In genomic region chr16:13970708-13971422, GRCh38 we compare ENCODE assay signal across 24 cellular contexts.
"Had no signal": no experiment of that assay in that cellular context is flagged by ENCODE, and none has a peak within 500 bp of the region (broad histone marks: within the 10 kb centered on the region; RNA-seq: fewer than 3 reads in every experiment).

No MANE protein-coding gene starts in this region.

- H3K9me3 Mint-ChIP-seq: activated CD4-positive, alpha-beta memory T cell treated with anti-CD3 and anti-CD28 coated beads for 36 hours; activated T-helper 1 cell treated with anti-CD3 and anti-CD28 coated beads, Interleukin-12 subunit alpha, Interleukin-12 subunit beta, Interleukin-2, Interleukin-4 antibody, amounts not matched to agents 30 ng/mL and 10 ng/mL and 1 ng/mL, durations not matched to agents 14 hours and 24 hours and 36 hours had no signal

- H3K27ac Mint-ChIP-seq: activated CD4-positive, alpha-beta memory T cell treated with anti-CD3 and anti-CD28 coated beads for 36 hours; activated CD4-positive, alpha-beta T cell treated with anti-CD3 and anti-CD28 coated beads, Interleukin-2, amount 10 ng/mL, durations not matched to agents 7 days and 5 days; activated T-helper 1 cell treated with anti-CD3 and anti-CD28 coated beads, Interleukin-12 subunit alpha, Interleukin-12 subunit beta, Interleukin-2, Interleukin-4 antibody, amounts not matched to agents 30 ng/mL and 10 ng/mL and 1 ng/mL, durations not matched to agents 14 hours and 24 hours and 36 hours; T-helper 17 cell; WTC11 had no signal

- H3K27ac ChIP-seq: breast epithelium had no signal

- H3K4me3 Mint-ChIP-seq: activated CD4-positive, alpha-beta memory T cell treated with anti-CD3 and anti-CD28 coated beads for 36 hours; activated CD4-positive, alpha-beta T cell treated with anti-CD3 and anti-CD28 coated beads, Interleukin-2, amount 10 ng/mL, durations not matched to agents 7 days and 5 days; activated T-helper 1 cell treated with anti-CD3 and anti-CD28 coated beads, Interleukin-12 subunit alpha, Interleukin-12 subunit beta, Interleukin-2, Interleukin-4 antibody, amounts not matched to agents 30 ng/mL and 10 ng/mL and 1 ng/mL, durations not matched to agents 14 hours and 24 hours and 36 hours; T-helper 17 cell; WTC11 had no signal

- ATAC-seq: PC-3, T-helper 17 cell, WTC11 had no signal

- H3K36me3 Mint-ChIP-seq: activated CD4-positive, alpha-beta memory T cell treated with anti-CD3 and anti-CD28 coated beads for 36 hours; WTC11 had no signal

- H3K4me3 ChIP-seq: breast epithelium had no signal

- H3K27me3 ChIP-seq: breast epithelium had no signal

- H3K4me1 Mint-ChIP-seq: T-helper 17 cell, WTC11 had no signal

- DNase-seq: activated CD4-positive, alpha-beta memory T cell treated with anti-CD3 and anti-CD28 coated beads for 36 hours; activated CD4-positive, alpha-beta T cell treated with anti-CD3 and anti-CD28 coated beads, Interleukin-2, amount 10 ng/mL, durations not matched to agents 7 days and 5 days; activated CD4-positive, CD25-positive, alpha-beta regulatory T cell treated with anti-CD3 and anti-CD28 coated beads, Interleukin-2, amount 50 U/mL, for 72 hours; activated CD8-positive, alpha-beta memory T cell treated with anti-CD3 and anti-CD28 coated beads, Interleukin-2, amount 50 U/mL, for 4 hours; activated gamma-delta T cell treated with Interleukin-2 at 50 U/mL for 16 hours; activated naive CD4-positive, alpha-beta T cell treated with anti-CD3 and anti-CD28 coated beads, Interleukin-2, amount 50 U/mL, for 16 hours; activated T-cell treated with anti-CD3 and anti-CD28 coated beads, Interleukin-2, amount 50 U/mL, for 1 hour; aorta; central memory CD4-positive, alpha-beta T cell; Kasumi-1; KBM-7; NCI-H1105 treated with DMSO at 0.1 percent for 48 hours; NCI-H1436 treated with DMSO at 0.1 percent for 48 hours; NCI-H187 treated with DMSO at 0.1 percent for 48 hours; NCI-H2081 treated with DMSO at 0.1 percent for 48 hours; NCI-H446; NCI-H524; PC-3; SIG-M5; T-helper 17 cell; T-helper 9 cell had no signal

- H3K36me3 ChIP-seq: breast epithelium had no signal

- H3K4me1 ChIP-seq: breast epithelium had no signal
